1 cellular context compared by ENCODE assay signal in the genomic region with DNA sequence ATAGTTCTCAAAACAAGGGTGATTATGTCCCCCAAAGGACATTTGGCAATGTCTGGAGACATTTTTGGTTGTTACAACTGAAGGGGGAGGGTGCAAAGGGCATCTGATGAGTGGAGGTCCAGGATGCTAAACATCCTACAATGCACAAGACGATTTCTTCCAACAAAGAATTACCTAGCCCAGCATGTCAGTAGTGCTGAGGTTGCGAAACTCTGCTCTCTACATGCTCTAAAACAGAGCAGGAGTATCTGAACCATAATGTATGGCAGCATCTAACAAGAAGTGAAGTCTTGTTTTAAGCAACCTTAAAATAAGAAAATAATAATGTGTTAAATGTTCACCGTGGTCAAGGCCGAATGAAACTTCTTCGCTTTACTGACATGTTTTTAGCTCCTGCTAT.
TF ChIP-seq lines count a peak whose summit lies in the region.

No MANE protein-coding gene starts in this region.

TF ChIP-seq in H1, 55 proteins besides CTCF, POLR2A, EP300 and RAD21:
- TF ChIP-seq RFX5 (IDR thresholded peaks at IDR 0.05; ENCODE audit: borderline replicate concordance, low read depth, low read length) (no peak), CEBPB (IDR thresholded peaks at IDR 0.05; ENCODE audit: low read depth, low read length) (peak; percentile 78; the same call in 1 of the 2 replicates)
